ENCODE assay signal across 8 cellular contexts in the genomic region with DNA sequence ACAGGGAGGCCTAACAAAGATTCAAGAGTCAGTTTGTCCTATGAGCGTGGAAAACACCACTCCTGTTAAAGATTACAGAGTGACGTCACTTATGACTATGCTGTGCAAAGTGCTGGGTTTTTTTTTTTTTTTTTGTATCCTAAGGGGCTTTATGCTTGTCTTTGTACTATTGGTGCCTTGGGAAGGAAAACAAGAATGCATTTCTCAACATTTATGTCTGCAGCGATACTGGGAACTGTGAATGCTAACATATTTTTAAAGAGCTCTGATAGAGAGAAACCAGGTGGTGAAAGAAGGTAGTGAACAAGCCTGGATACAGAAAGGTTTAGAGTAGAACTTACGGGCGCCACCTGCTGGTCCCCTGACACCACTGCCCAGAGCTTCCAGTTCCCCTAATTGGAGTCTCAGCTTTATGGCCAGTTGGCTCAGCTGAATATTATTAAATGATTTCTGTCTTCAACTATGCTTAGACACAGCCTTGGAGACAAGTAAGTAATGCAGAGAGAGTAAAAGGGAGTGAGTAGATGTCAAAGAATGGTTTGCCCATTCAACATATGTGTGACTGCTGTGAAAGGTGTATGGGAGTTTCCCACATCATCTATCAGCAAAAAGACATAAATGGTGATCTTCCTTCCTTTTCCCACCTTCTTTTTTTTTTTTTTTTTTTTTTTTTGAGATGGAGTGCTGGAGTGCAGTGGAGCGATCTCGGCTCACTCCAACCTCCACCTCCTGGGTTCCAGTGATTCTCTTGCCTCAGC.
A peak's percentile ranks its signal among the peaks of the same experiment; 100 is the strongest.
DNase-seq lines count a peak whose midpoint lies in the region; ATAC-seq, FAIRE-seq and TF ChIP-seq lines count a peak whose summit lies in the region.

No MANE protein-coding gene starts in this region.

- H3K27me3 ChIP-seq in astrocyte (ENCODE audit: insufficient read depth, low read length) (no peaks in the 10 kb centered on the region), small intestine (ENCODE audit: control insufficient read depth in 2 of 2, insufficient read depth in 2 of 2, low read length in 2 of 2) (no peaks in the 10 kb centered on the region)

- no peaks in the 10 kb centered on the region for H3K36me3 Mint-ChIP-seq in astrocyte (ENCODE audit: low read depth, unreplicated experiment)

- no peak overlapping the region for H3K4me3 ChIP-seq in astrocyte (ENCODE audit: insufficient read depth, low read depth, low read length)
- H3K4me3 ChIP-seq in small intestine (ENCODE audit: low read depth in 1 of 2, low read length in 2 of 2), result no peak overlapping the region

- no peaks in the 10 kb centered on the region for H3K9me3 Mint-ChIP-seq in astrocyte (ENCODE audit: unreplicated experiment)

- ATAC-seq in HG02884 (IDR thresholded peaks at IDR 0.05; ENCODE audit: unreplicated experiment), result peak; percentile 97

- peak; percentile 9 for FAIRE-seq in astrocyte (lab: Jason Lieb, UNC)
- no peak for FAIRE-seq in small intestine (lab: Jason Lieb, UNC)

- no peak overlapping the region for H3K27ac ChIP-seq in astrocyte (ENCODE audit: low read depth, low read length)
- H3K27ac ChIP-seq in small intestine (ENCODE audit: low read depth in 1 of 2, low read length in 1 of 2), result no peak overlapping the region

- H3K4me1 ChIP-seq in astrocyte (ENCODE audit: insufficient read depth, low read length), result peaks cover 6% of the 10 kb centered on the region
- no peaks in the 10 kb centered on the region for H3K4me1 ChIP-seq in small intestine (ENCODE audit: control insufficient read depth in 2 of 2, insufficient read depth in 1 of 2, low read depth in 1 of 2, low read length in 1 of 2)

- peak; percentile 52 for DNase-seq in NCI-H2107 treated with DMSO at 0.1 percent for 48 hours (lab: John Stamatoyannopoulos, UW; ENCODE audit: unreplicated experiment)
- DNase-seq in NCI-H2107 (lab: John Stamatoyannopoulos, UW), result no peak
- peak; percentile 8 to 17 for DNase-seq in NCI-H187 (lab: John Stamatoyannopoulos, UW)
- DNase-seq in T1000 (lab: John Stamatoyannopoulos, UW), result peak; percentile 69
- DNase-seq in astrocyte (ENCODE audit: low read depth), result peak; percentile 60
- peak; percentile 28 to 67 for DNase-seq in hippocampal formation (lab: John Stamatoyannopoulos, UW)
- peak; percentile 77 for DNase-seq in small intestine

- peaks cover 2% of the 10 kb centered on the region for H3K27me3 Mint-ChIP-seq in astrocyte (ENCODE audit: low read depth, unreplicated experiment)

- H3K9ac ChIP-seq in astrocyte (ENCODE audit: low read length), result no peak overlapping the region

- peak overlapping the region; percentile 33 for H3K4me2 ChIP-seq in astrocyte (ENCODE audit: low read length)

- TF ChIP-seq CTCF in astrocyte (IDR thresholded peaks at IDR 0.05; ENCODE audit: insufficient read depth, low read depth, low read length), result peak; percentile 99

- no peaks in the 10 kb centered on the region for H3K36me3 ChIP-seq in astrocyte (ENCODE audit: insufficient read depth, low read length)
- H3K36me3 ChIP-seq in small intestine (ENCODE audit: control insufficient read depth in 2 of 2, insufficient read depth in 2 of 2, low read length in 2 of 2), result no peaks in the 10 kb centered on the region

- WGBS in small intestine, 3 donors, result 30 to 31% (median 30%) methylated on average over 7 of the region's 7 CpGs

- H2AFZ ChIP-seq in astrocyte (ENCODE audit: low read depth, low read length), result no peak overlapping the region

- H3K27ac Mint-ChIP-seq in astrocyte (ENCODE audit: unreplicated experiment), result no peak overlapping the region

- H3K9me3 ChIP-seq in astrocyte (ENCODE audit: insufficient read depth, low read depth, low read length), result no peaks in the 10 kb centered on the region
- no peaks in the 10 kb centered on the region for H3K9me3 ChIP-seq in small intestine (ENCODE audit: control insufficient read depth, low read depth)

- no peak overlapping the region for H3K4me3 Mint-ChIP-seq in astrocyte (ENCODE audit: unreplicated experiment)

- peaks cover 5% of the 10 kb centered on the region for H3K4me1 Mint-ChIP-seq in astrocyte (ENCODE audit: low read depth, unreplicated experiment)

- H4K20me1 ChIP-seq in astrocyte (ENCODE audit: insufficient read depth, low read length), result no peaks in the 10 kb centered on the region

- H3K79me2 ChIP-seq in astrocyte (ENCODE audit: insufficient read depth, low read length), result no peaks in the 10 kb centered on the region
